Comparison of ENCODE assay signal across 3 cellular contexts in the genomic region with DNA sequence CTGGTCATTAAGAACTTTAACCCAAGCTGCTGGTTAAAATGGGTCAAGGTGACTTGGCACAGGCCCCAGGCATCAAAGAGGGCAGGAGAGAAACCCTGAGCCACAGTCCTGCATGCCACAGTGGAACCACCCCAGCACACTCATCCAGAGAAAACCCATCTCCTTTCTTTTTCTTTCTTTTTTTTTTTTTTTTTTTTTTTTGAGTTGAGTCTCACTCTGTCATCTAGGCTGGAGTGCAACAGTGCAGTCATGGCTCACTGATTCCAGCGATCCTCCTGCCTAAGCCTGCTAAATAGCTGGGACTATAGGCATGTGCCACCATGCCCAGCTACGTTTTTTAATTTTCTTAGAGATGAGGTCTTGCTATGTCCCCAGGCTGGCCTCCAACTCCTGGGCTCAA.
A peak's percentile ranks its signal among the peaks of the same experiment; 100 is the strongest.
TF ChIP-seq lines count a peak whose summit lies in the region.

No MANE protein-coding gene starts in this region.

TF ChIP-seq in HEK293, 187 proteins besides CTCF, POLR2A, EP300 and RAD21:
- TF ChIP-seq ZNF280D (tag by site-specific recombination; IDR thresholded peaks at IDR 0.05) (no peak), ZNF362 (tag by site-specific recombination; IDR thresholded peaks at IDR 0.05) (peak; percentile 22; the same call in 1 of the 2 replicates)

TF ChIP-seq in GM12878, 131 proteins besides CTCF, POLR2A, EP300 and RAD21:
- TF ChIP-seq MYC (IDR thresholded peaks at IDR 0.05; ENCODE audit: insufficient read depth, insufficient read length, insufficient replicate concordance, low read length, severe bottlenecking) (no peak), SREBF2 (IDR thresholded peaks at IDR 0.05; ENCODE audit: low read length) (no peak), ZNF622 (IDR thresholded peaks at IDR 0.05) (no peak), NR2C2 (IDR thresholded peaks at IDR 0.05; ENCODE audit: borderline replicate concordance, control insufficient read depth, insufficient read length, low read depth) (no peak), NR2F1 (conservative IDR thresholded peaks at IDR 0.05) (no peak), SMC3 (IDR thresholded peaks at IDR 0.05; ENCODE audit: borderline replicate concordance, low read length) (no peak), ASH2L (IDR thresholded peaks at IDR 0.05; ENCODE audit: borderline replicate concordance, low read depth) (no peak), HSF1 (IDR thresholded peaks at IDR 0.05; ENCODE audit: low read depth, low read length) (no peak), MYB (IDR thresholded peaks at IDR 0.05; ENCODE audit: borderline replicate concordance, low read depth, low read length) (no peak), KLF5 (IDR thresholded peaks at IDR 0.05; ENCODE audit: partially characterized antibody) (no peak)
- TF ChIP-seq, protein P1, sequence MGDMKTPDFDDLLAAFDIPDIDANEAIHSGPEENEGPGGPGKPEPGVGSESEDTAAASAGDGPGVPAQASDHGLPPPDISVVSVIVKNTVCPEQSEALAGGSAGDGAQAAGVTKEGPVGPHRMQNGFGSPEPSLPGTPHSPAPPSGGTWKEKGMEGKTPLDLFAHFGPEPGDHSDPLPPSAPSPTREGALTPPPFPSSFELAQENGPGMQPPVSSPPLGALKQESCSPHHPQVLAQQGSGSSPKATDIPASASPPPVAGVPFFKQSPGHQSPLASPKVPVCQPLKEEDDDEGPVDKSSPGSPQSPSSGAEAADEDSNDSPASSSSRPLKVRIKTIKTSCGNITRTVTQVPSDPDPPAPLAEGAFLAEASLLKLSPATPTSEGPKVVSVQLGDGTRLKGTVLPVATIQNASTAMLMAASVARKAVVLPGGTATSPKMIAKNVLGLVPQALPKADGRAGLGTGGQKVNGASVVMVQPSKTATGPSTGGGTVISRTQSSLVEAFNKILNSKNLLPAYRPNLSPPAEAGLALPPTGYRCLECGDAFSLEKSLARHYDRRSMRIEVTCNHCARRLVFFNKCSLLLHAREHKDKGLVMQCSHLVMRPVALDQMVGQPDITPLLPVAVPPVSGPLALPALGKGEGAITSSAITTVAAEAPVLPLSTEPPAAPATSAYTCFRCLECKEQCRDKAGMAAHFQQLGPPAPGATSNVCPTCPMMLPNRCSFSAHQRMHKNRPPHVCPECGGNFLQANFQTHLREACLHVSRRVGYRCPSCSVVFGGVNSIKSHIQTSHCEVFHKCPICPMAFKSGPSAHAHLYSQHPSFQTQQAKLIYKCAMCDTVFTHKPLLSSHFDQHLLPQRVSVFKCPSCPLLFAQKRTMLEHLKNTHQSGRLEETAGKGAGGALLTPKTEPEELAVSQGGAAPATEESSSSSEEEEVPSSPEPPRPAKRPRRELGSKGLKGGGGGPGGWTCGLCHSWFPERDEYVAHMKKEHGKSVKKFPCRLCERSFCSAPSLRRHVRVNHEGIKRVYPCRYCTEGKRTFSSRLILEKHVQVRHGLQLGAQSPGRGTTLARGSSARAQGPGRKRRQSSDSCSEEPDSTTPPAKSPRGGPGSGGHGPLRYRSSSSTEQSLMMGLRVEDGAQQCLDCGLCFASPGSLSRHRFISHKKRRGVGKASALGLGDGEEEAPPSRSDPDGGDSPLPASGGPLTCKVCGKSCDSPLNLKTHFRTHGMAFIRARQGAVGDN (IDR thresholded peaks at IDR 0.05) = no peak
TF ChIP-seq in GM12878: peak in this region for 0.

TF ChIP-seq in SK-N-SH treated with all-trans-retinoic acid at 6 μM for 48 hours, 23 proteins besides CTCF, POLR2A, EP300 and RAD21:
- TF ChIP-seq, protein P2, sequence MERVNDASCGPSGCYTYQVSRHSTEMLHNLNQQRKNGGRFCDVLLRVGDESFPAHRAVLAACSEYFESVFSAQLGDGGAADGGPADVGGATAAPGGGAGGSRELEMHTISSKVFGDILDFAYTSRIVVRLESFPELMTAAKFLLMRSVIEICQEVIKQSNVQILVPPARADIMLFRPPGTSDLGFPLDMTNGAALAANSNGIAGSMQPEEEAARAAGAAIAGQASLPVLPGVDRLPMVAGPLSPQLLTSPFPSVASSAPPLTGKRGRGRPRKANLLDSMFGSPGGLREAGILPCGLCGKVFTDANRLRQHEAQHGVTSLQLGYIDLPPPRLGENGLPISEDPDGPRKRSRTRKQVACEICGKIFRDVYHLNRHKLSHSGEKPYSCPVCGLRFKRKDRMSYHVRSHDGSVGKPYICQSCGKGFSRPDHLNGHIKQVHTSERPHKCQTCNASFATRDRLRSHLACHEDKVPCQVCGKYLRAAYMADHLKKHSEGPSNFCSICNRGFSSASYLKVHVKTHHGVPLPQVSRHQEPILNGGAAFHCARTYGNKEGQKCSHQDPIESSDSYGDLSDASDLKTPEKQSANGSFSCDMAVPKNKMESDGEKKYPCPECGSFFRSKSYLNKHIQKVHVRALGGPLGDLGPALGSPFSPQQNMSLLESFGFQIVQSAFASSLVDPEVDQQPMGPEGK (CRISPR knock-in tag; IDR thresholded peaks at IDR 0.05; ENCODE audit: borderline replicate concordance) = no peak
- TF ChIP-seq ESRRG (CRISPR knock-in tag; IDR thresholded peaks at IDR 0.05) = no peak
- TF ChIP-seq RARB (CRISPR knock-in tag; IDR thresholded peaks at IDR 0.05) = no peak
- TF ChIP-seq CSDC2 (CRISPR knock-in tag; IDR thresholded peaks at IDR 0.05) = no peak
- TF ChIP-seq ZNF8 (CRISPR knock-in tag; IDR thresholded peaks at IDR 0.05) = no peak
- no peak for TF ChIP-seq OSR1 (CRISPR knock-in tag; IDR thresholded peaks at IDR 0.05)
- TF ChIP-seq ZNF70 (CRISPR knock-in tag; IDR thresholded peaks at IDR 0.05) = no peak
- no peak for TF ChIP-seq BACH2 (CRISPR knock-in tag; IDR thresholded peaks at IDR 0.05; ENCODE audit: borderline replicate concordance)
- no peak for TF ChIP-seq PPARA (CRISPR knock-in tag; IDR thresholded peaks at IDR 0.05; ENCODE audit: borderline replicate concordance)
- TF ChIP-seq CREB5 (CRISPR knock-in tag; IDR thresholded peaks at IDR 0.05; ENCODE audit: low read depth) = no peak
- TF ChIP-seq ZFP30 (CRISPR knock-in tag; IDR thresholded peaks at IDR 0.05) = no peak
- TF ChIP-seq, protein P3, sequence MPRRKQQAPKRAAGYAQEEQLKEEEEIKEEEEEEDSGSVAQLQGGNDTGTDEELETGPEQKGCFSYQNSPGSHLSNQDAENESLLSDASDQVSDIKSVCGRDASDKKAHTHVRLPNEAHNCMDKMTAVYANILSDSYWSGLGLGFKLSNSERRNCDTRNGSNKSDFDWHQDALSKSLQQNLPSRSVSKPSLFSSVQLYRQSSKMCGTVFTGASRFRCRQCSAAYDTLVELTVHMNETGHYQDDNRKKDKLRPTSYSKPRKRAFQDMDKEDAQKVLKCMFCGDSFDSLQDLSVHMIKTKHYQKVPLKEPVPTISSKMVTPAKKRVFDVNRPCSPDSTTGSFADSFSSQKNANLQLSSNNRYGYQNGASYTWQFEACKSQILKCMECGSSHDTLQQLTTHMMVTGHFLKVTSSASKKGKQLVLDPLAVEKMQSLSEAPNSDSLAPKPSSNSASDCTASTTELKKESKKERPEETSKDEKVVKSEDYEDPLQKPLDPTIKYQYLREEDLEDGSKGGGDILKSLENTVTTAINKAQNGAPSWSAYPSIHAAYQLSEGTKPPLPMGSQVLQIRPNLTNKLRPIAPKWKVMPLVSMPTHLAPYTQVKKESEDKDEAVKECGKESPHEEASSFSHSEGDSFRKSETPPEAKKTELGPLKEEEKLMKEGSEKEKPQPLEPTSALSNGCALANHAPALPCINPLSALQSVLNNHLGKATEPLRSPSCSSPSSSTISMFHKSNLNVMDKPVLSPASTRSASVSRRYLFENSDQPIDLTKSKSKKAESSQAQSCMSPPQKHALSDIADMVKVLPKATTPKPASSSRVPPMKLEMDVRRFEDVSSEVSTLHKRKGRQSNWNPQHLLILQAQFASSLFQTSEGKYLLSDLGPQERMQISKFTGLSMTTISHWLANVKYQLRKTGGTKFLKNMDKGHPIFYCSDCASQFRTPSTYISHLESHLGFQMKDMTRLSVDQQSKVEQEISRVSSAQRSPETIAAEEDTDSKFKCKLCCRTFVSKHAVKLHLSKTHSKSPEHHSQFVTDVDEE (CRISPR knock-in tag; IDR thresholded peaks at IDR 0.05) = no peak
- no peak for TF ChIP-seq GLIS3 (CRISPR knock-in tag; IDR thresholded peaks at IDR 0.05)
- TF ChIP-seq TOX (CRISPR knock-in tag; IDR thresholded peaks at IDR 0.05; ENCODE audit: borderline replicate concordance) = no peak
